2 cellular contexts compared by ENCODE assay signal in the genomic region with DNA sequence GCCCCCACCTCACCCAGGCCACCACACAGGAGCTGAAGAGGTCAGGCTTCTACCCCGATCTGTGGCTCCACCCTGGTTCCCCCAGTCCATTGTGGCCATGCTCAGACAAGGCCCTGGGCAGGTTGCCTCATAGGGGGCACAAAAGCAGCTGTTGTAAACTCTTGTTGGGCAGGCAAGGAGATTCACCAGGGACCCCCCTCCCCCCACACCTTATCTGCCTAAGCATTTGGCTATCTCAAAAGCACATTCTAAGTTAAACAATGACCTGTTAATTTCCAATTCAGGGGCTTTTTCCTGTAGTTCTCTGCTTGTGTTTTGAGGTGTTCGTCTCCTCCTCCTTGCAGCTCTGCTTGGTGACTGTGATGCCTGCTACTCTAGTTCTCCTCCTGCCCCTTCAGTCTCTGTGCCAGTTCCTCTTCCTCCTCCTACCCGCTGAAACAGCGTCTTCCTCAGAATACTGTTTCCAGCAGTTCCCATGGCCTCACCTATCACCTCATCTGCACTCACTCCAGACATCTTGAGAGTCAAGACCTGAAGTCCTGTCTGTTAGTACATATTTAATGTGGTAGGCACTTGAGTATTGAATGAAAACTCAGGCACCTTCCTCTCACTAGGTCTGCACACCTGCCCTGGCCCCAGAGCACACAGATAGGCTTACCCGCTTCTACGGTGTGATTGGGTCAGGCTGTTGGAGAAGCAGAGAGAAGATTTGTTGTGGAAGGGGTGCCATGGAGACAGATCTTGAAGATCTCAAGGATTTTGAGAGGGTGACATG.
A peak's percentile ranks its signal among the peaks of the same experiment; 100 is the strongest.
TF ChIP-seq lines count a peak whose summit lies in the region.

No MANE protein-coding gene starts in this region.

TF ChIP-seq in GM12891, 5 proteins besides CTCF, POLR2A, EP300 and RAD21:
- TF ChIP-seq TAF1 (IDR thresholded peaks at IDR 0.05; ENCODE audit: low read depth, low read length) (no peak), POLR2AphosphoS5 (IDR thresholded peaks at IDR 0.05; ENCODE audit: low read depth, low read length) (no peak), PAX5 (IDR thresholded peaks at IDR 0.05; ENCODE audit: insufficient read depth, low read length, severe bottlenecking) (no peak), SPI1 (IDR thresholded peaks at IDR 0.05; ENCODE audit: low read depth, low read length) (0 out of 2 replicates have a peak, but pooled peaks have one; percentile 7), POU2F2 (IDR thresholded peaks at IDR 0.05; ENCODE audit: low read depth, low read length) (no peak)

TF ChIP-seq in H1, 55 proteins besides CTCF, POLR2A, EP300 and RAD21:
- TF ChIP-seq BCL11A (IDR thresholded peaks at IDR 0.05; ENCODE audit: low read depth in 2 of 2, low read length in 2 of 2) (no peak), TAF7 (optimal IDR thresholded peaks at IDR 0.05; ENCODE audit: borderline replicate concordance, low read depth, low read length) (no peak), ASH2L (IDR thresholded peaks at IDR 0.05; ENCODE audit: low read length) (no peak), SP4 (IDR thresholded peaks at IDR 0.05; ENCODE audit: low read length) (no peak), TBP (IDR thresholded peaks at IDR 0.05; ENCODE audit: low read depth, low read length) (no peak), SRF (IDR thresholded peaks at IDR 0.05; ENCODE audit: low read depth, low read length) (no peak), EZH2 (IDR thresholded peaks at IDR 0.05; ENCODE audit: low read depth, low read length, severe bottlenecking) (no peak), PHF8 (conservative IDR thresholded peaks at IDR 0.05; ENCODE audit: low read depth, low read length) (no peak)
- TF ChIP-seq, protein P1, sequence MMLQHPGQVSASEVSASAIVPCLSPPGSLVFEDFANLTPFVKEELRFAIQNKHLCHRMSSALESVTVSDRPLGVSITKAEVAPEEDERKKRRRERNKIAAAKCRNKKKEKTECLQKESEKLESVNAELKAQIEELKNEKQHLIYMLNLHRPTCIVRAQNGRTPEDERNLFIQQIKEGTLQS (IDR thresholded peaks at IDR 0.05; ENCODE audit: insufficient read depth, low read depth, low read length), result no peak
